ENCODE assay signal across 8 cellular contexts in genomic region chr7:91164948-91165845, GRCh38.
DNase-seq lines count a peak whose midpoint lies in the region; ATAC-seq, FAIRE-seq and TF ChIP-seq lines count a peak whose summit lies in the region.

No MANE protein-coding gene starts in this region.

- H3K4me3 ChIP-seq in ACC112 (ENCODE audit: low read depth, low read length): peak overlapping the region; percentile 50
- H3K4me3 ChIP-seq in astrocyte of the cerebellum (ENCODE audit: low read depth, low read length): no peak overlapping the region
- peak overlapping the region; percentile 53 for H3K4me3 ChIP-seq in skeletal muscle satellite cell (ENCODE audit: low read length)

- no peaks in the 10 kb centered on the region for H3K9me3 ChIP-seq in skeletal muscle satellite cell (replicated peaks; ENCODE audit: low read length)

- no peaks in the 10 kb centered on the region for H3K27me3 Mint-ChIP-seq in progenitor cell of endocrine pancreas

- H3K36me3 ChIP-seq in ACC112 (ENCODE audit: insufficient read depth, low read length) (no peaks in the 10 kb centered on the region), skeletal muscle satellite cell (ENCODE audit: insufficient read depth, low read length) (no peaks in the 10 kb centered on the region)

- H3K36me3 Mint-ChIP-seq in progenitor cell of endocrine pancreas (ENCODE audit: insufficient read depth): no peaks in the 10 kb centered on the region

- H3K4me1 Mint-ChIP-seq in progenitor cell of endocrine pancreas (ENCODE audit: low read depth): peaks cover 9% of the 10 kb centered on the region

- no peak overlapping the region for H3K27ac Mint-ChIP-seq in progenitor cell of endocrine pancreas

- no peaks in the 10 kb centered on the region for H3K9me3 Mint-ChIP-seq in progenitor cell of endocrine pancreas (ENCODE audit: low read depth)

- H3K27ac ChIP-seq in ACC112 (ENCODE audit: low read depth, low read length): peak overlapping the region; percentile 87

- peak; percentile 15 for DNase-seq in GM19239 (ENCODE audit: insufficient read length, low spot score)
- peak; percentile 60 for DNase-seq in astrocyte of the cerebellum (ENCODE audit: low read depth)
- DNase-seq in progenitor cell of endocrine pancreas (ENCODE audit: low spot score, unreplicated experiment): no peak
- no peak for DNase-seq in stimulated activated CD4-positive, alpha-beta T cell treated with anti-CD3 and anti-CD28 coated beads, Interleukin-4, amount 100 ng/mL, for 4 hours
- DNase-seq in OCI-M1 (lab: John Stamatoyannopoulos, UW): no peak

- H3K4me1 ChIP-seq in ACC112 (ENCODE audit: control insufficient read depth, insufficient read depth, low read length, unreplicated experiment): peaks cover 24% of the 10 kb centered on the region
- peaks cover 47% of the 10 kb centered on the region for H3K4me1 ChIP-seq in skeletal muscle satellite cell (ENCODE audit: control insufficient read depth, insufficient read depth, low read length)

- peak overlapping the region; percentile 64 for H3K9ac ChIP-seq in skeletal muscle satellite cell (ENCODE audit: low read depth, low read length)

- ATAC-seq in HG03175 (IDR thresholded peaks at IDR 0.05; ENCODE audit: unreplicated experiment): peak; percentile 89

- no peak overlapping the region for H3K4me3 Mint-ChIP-seq in progenitor cell of endocrine pancreas (ENCODE audit: low read depth)

- H2AFZ ChIP-seq in ACC112 (ENCODE audit: low read length, unreplicated experiment): no peak overlapping the region

- peak overlapping the region; percentile 81 for H3K4me2 ChIP-seq in skeletal muscle satellite cell (ENCODE audit: low read length)

- H3K79me2 ChIP-seq in ACC112 (ENCODE audit: control insufficient read depth, insufficient read depth, low read length, unreplicated experiment): no peaks in the 10 kb centered on the region

- FAIRE-seq in GM19239 (lab: Jason Lieb, UNC): peak; percentile 87

- TF ChIP-seq CTCF in astrocyte of the cerebellum (IDR thresholded peaks at IDR 0.05; ENCODE audit: low read depth, low read length, missing control alignments): no peak
- TF ChIP-seq CTCF in progenitor cell of endocrine pancreas (IDR thresholded peaks at IDR 0.05; ENCODE audit: unreplicated experiment): no peak

- in situ Hi-C loops in astrocyte of the cerebellum (cut with HindIII; ENCODE audit: low sequenced_read_pairs): loop anchor here (5.0 kb wide), 1 partner anchor 77 kb away; no protein-coding TSS in a partner anchor

- no peaks in the 10 kb centered on the region for H3K27me3 ChIP-seq in ACC112 (ENCODE audit: insufficient read depth, low read length)
- H3K27me3 ChIP-seq in skeletal muscle satellite cell (ENCODE audit: control insufficient read depth, insufficient read depth, low read length): no peaks in the 10 kb centered on the region

Comparison
In these comparisons a context has a peak if more than half of its experiments do, and no peak if none do; other contexts are left out.
1. DNase-seq: peak in GM19239 (single experiment) and astrocyte of the cerebellum (single experiment); none in progenitor cell of endocrine pancreas (single experiment), stimulated activated CD4-positive, alpha-beta T cell treated with anti-CD3 and anti-CD28 coated beads, Interleukin-4, amount 100 ng/mL, for 4 hours (0 of 2) and OCI-M1 (single experiment).